10 cellular contexts compared by ENCODE assay signal in genomic region chr17:50469005-50469605, GRCh38. TPM values are rescaled to one million over a fixed set of nuclear protein-coding genes. Genes with fewer than 3 reads are reported as not detected.
DNase-seq lines count a peak whose midpoint lies in the region; ATAC-seq and TF ChIP-seq lines count a peak whose summit lies in the region.
"Had no signal": no experiment of that assay in that cellular context is flagged by ENCODE, and none has a peak within 500 bp of the region (broad histone marks: within the 10 kb centered on the region; RNA-seq: fewer than 3 reads in every experiment).

No MANE protein-coding gene starts in this region.

- peak overlapping the region in 1 of 2 donors; percentile 39 for H3K27ac ChIP-seq in prostate gland

- H3K27me3 ChIP-seq in prostate gland (replicated peaks; ENCODE audit: insufficient read depth) = no peaks in the 10 kb centered on the region

- 4% methylated on average over 46 of the region's 51 CpGs for WGBS in prostate gland

- H3K4me3 ChIP-seq in prostate gland = peak overlapping the region; percentile 16 to 27

- TF ChIP-seq POLR2A in prostate gland (IDR thresholded peaks at IDR 0.05) (no peak), erythroblast (IDR thresholded peaks at IDR 0.05; ENCODE audit: low read length) (no peak)

- ATAC-seq in SK-N-SH treated with all-trans-retinoic acid at 6 μM for 48 hours (peak; percentile 41), GM21737 (IDR thresholded peaks at IDR 0.05; ENCODE audit: unreplicated experiment) (no peak), HG03097 (IDR thresholded peaks at IDR 0.05; ENCODE audit: low FRiP score, unreplicated experiment) (no peak)

- DNase-seq in AG20443 (ENCODE audit: low spot score) (peak; percentile 64), hepatic stellate cell (ENCODE audit: low spot score) (peak; percentile 40), prostate gland (ENCODE audit: low spot score) (no peak), erythroblast (lab: John Stamatoyannopoulos, UW) (no peak), HT-29 (ENCODE audit: low spot score) (no peak)
- DNase-seq: NCI-H345 had no signal

- peaks cover 10% of the 10 kb centered on the region for H3K4me1 ChIP-seq in prostate gland (replicated peaks)

- H3K36me3 ChIP-seq in prostate gland = no peaks in the 10 kb centered on the region

- H3K9me3 ChIP-seq in prostate gland = no peaks in the 10 kb centered on the region

- intact Hi-C loops in prostate gland (cut with DNase I) = no loop called here

- no peak for TF ChIP-seq CTCF in prostate gland (IDR thresholded peaks at IDR 0.05)

TF ChIP-seq in SK-N-SH treated with all-trans-retinoic acid at 6 μM for 48 hours, 23 proteins besides CTCF, POLR2A, EP300 and RAD21:
- TF ChIP-seq TCF4 (CRISPR knock-in tag; IDR thresholded peaks at IDR 0.05; ENCODE audit: borderline replicate concordance) (no peak), ZFP30 (CRISPR knock-in tag; IDR thresholded peaks at IDR 0.05) (no peak), ARNTL (CRISPR knock-in tag; IDR thresholded peaks at IDR 0.05; ENCODE audit: borderline replicate concordance, low read depth) (no peak), ZNF565 (CRISPR knock-in tag; conservative IDR thresholded peaks at IDR 0.05; ENCODE audit: low read depth) (no peak)

RNA-seq across cellular contexts. Expression of gene CHAD, which starts 0.4 kb away (rescaled TPM):
- total RNA-seq in prostate gland = 1 to 10 TPM in 1 of 2 donors, under 1 TPM in 1; 0.51 to 1.6 TPM
- total RNA-seq in HT-29 (2014; rRNA removed; shearing (Covaris generic)) = not detected in 2 replicates
- total RNA-seq: T-cell had no signal

RNA-seq across cellular contexts. Expression of gene RSAD1, which starts 9.6 kb away (rescaled TPM):
- 10 to 100 TPM; 33.7 to 44.1 TPM for total RNA-seq in prostate gland
- 27.9 and 30.9 TPM in 2 replicates for total RNA-seq in HT-29 (2014; rRNA removed; shearing (Covaris generic))

RNA-seq across cellular contexts. Expression of gene MYCBPAP, which starts 39.1 kb away (rescaled TPM):
- 10 to 100 TPM in 1 of 2 donors, under 1 TPM in 1; 0.14 to 12.6 TPM for total RNA-seq in prostate gland
- total RNA-seq in HT-29 (2014; rRNA removed; shearing (Covaris generic)) = not detected in 2 replicates

RNA-seq across cellular contexts. Expression of gene ACSF2, which starts 43.1 kb away (rescaled TPM):
- total RNA-seq in prostate gland = 100 to 1,000 TPM in 1 of 2 donors, 10 to 100 TPM in 1; 49.0 to 111 TPM
- 60.0 and 66.2 TPM in 2 replicates for total RNA-seq in HT-29 (2014; rRNA removed; shearing (Covaris generic))

Comparison
In these comparisons a context has a peak if more than half of its experiments do, and no peak if none do; other contexts are left out.
1. DNase-seq: peak in AG20443 (single experiment) and hepatic stellate cell (single experiment); none in prostate gland (single experiment), erythroblast (0 of 2) and HT-29 (single experiment).